Comparison of ENCODE assay signal across 16 cellular contexts in genomic region chr21:31938330-31939301, GRCh38.
"Had no signal": no experiment of that assay in that cellular context is flagged by ENCODE, and none has a peak within 500 bp of the region (broad histone marks: within the 10 kb centered on the region; RNA-seq: fewer than 3 reads in every experiment).

No MANE protein-coding gene starts in this region.

- H3K36me3 ChIP-seq: lower lobe of right lung had no signal

- H3K27ac ChIP-seq: foreskin keratinocyte, lower lobe of right lung had no signal

- DNase-seq: activated CD4-positive, alpha-beta T cell treated with anti-CD3 and anti-CD28 coated beads, Interleukin-2, amount 10 ng/mL, durations not matched to agents 24 days and 14 days; activated CD4-positive, CD25-positive, alpha-beta regulatory T cell; activated naive CD8-positive, alpha-beta T cell treated with anti-CD3 and anti-CD28 coated beads, Interleukin-2, amount 10 ng/mL, durations not matched to agents 7 days and 5 days; aorta; dermis blood vessel endothelial cell; effector memory CD8-positive, alpha-beta T cell; foreskin keratinocyte; glutamatergic neuron; lower lobe of right lung; midbrain; retina; stimulated activated CD4-positive, alpha-beta T cell treated with anti-CD3 and anti-CD28 coated beads, Interleukin-15, amount 100 ng/mL, for 24 hours; stimulated activated CD4-positive, alpha-beta T cell treated with anti-CD3 and anti-CD28 coated beads, Interleukin-4, amount 100 ng/mL, for 24 hours; stimulated activated CD8-positive, alpha-beta memory T cell treated with anti-CD3 and anti-CD28 coated beads, Interleukin-4, amount 100 ng/mL, for 48 hours; stimulated activated naive CD8-positive, alpha-beta T cell treated with anti-CD3 and anti-CD28 coated beads, Interleukin-15, Interleukin-2, amounts not matched to agents 100 U/mL and 50 U/mL, for 24 hours; T-helper 2 cell had no signal

- ATAC-seq: effector memory CD8-positive, alpha-beta T cell; foreskin keratinocyte; lower lobe of right lung; stimulated activated naive CD8-positive, alpha-beta T cell treated with anti-CD3 and anti-CD28 coated beads, Interleukin-15, Interleukin-2, amounts not matched to agents 100 U/mL and 50 U/mL, for 24 hours had no signal

- H3K27me3 ChIP-seq: foreskin keratinocyte had no signal

- H3K4me1 ChIP-seq: foreskin keratinocyte, lower lobe of right lung had no signal

- H3K9me3 ChIP-seq: lower lobe of right lung had no signal

- H3K4me3 ChIP-seq: lower lobe of right lung had no signal
